1 cellular context compared by ENCODE assay signal in the genomic region with DNA sequence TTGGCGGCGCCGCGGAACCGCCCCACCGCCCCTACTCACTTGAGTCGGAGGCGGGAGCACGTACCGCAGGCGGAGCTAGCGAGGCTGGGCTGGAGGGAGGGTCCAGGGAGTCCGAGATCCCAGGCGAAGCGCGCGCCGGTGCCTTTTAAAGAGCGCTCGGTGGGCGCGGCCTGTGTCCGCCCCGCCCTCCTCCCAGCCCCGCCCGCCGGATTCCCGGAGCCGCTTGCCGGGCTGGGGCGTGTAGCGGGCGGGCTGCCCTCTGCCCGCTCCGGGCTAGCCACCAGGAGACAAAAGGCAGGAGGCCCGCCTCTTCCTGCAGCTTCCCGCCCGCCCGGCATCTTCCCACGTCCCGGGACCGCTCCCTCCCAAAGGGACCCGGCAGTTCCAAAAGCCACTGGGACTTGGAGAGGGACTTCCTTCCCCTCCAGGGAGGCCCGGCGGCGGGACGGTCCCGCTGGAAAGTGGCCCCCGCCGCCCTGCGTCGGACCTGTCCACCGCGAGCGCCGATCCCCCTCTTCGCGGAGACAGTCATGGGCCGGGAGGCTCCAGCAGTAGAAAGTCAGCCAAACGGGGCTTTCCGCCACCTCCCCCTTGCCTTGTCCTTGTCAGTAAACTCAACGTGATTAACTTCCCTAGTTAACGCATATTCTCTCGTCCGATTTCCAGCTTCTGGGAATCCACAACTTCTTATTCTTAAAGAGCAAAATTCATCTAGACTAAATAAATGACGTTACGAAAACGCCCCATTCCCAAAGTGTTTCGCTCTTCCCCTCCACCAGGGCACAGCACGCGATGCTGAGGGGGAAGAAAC.
A peak's percentile ranks its signal among the peaks of the same experiment; 100 is the strongest.
TF ChIP-seq lines count a peak whose summit lies in the region.

CSRP2 (minus strand) TSS at position 121 of the 811 bp plus-strand sequence. CDS start 12,759 bp downstream, outside the sequence.

TF ChIP-seq in HepG2, 621 proteins besides CTCF, POLR2A, EP300 and RAD21 (continued from another document and continues in another):
- no peak for TF ChIP-seq DZIP1 (CRISPR knock-in tag; IDR thresholded peaks at IDR 0.05)
- TF ChIP-seq HBP1 (CRISPR knock-in tag; IDR thresholded peaks at IDR 0.05; ENCODE audit: low read depth) = no peak
- TF ChIP-seq ETS1 (CRISPR knock-in tag; IDR thresholded peaks at IDR 0.05) = no peak
- TF ChIP-seq U2AF2 (IDR thresholded peaks at IDR 0.05; ENCODE audit: low read depth, low read length) = no peak
- TF ChIP-seq ZNF362 (CRISPR knock-in tag; IDR thresholded peaks at IDR 0.05; ENCODE audit: borderline replicate concordance) = no peak
- no peak for TF ChIP-seq ZNF432 (CRISPR knock-in tag; IDR thresholded peaks at IDR 0.05; ENCODE audit: borderline replicate concordance)
- TF ChIP-seq EED (CRISPR knock-in tag; IDR thresholded peaks at IDR 0.05) = no peak
- no peak for TF ChIP-seq HMGA1 (CRISPR knock-in tag; conservative IDR thresholded peaks at IDR 0.05)
- no peak for TF ChIP-seq TAF15 (IDR thresholded peaks at IDR 0.05; ENCODE audit: low read depth, low read length, poor library complexity, severe bottlenecking)
- no peak for TF ChIP-seq ZFX (CRISPR knock-in tag; IDR thresholded peaks at IDR 0.05; ENCODE audit: low read depth)
- no peak for TF ChIP-seq MBD4 (IDR thresholded peaks at IDR 0.05; ENCODE audit: borderline replicate concordance, low read length)
- TF ChIP-seq HOXD1 (CRISPR knock-in tag; IDR thresholded peaks at IDR 0.05) = no peak
- no peak for TF ChIP-seq MEF2D (CRISPR knock-in tag; IDR thresholded peaks at IDR 0.05)
- TF ChIP-seq, protein P1, sequence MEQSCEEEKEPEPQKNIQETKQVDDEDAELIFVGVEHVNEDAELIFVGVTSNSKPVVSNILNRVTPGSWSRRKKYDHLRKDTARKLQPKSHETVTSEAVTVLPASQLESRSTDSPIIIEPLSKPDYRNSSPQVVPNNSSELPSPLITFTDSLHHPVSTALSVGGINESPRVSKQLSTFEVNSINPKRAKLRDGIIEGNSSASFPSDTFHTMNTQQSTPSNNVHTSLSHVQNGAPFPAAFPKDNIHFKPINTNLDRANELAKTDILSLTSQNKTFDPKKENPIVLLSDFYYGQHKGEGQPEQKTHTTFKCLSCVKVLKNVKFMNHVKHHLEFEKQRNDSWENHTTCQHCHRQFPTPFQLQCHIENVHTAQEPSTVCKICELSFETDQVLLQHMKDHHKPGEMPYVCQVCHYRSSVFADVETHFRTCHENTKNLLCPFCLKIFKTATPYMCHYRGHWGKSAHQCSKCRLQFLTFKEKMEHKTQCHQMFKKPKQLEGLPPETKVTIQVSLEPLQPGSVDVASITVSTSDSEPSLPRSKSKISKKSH (CRISPR knock-in tag; IDR thresholded peaks at IDR 0.05; ENCODE audit: borderline replicate concordance) = no peak
- TF ChIP-seq MAFF (IDR thresholded peaks at IDR 0.05; ENCODE audit: low read depth, low read length) = no peak
- TF ChIP-seq ARID5B (CRISPR knock-in tag; IDR thresholded peaks at IDR 0.05) = peak; percentile 7; the same call in 1 of the 2 replicates
- no peak for TF ChIP-seq ZBTB3 (CRISPR knock-in tag; IDR thresholded peaks at IDR 0.05; ENCODE audit: borderline replicate concordance, low read depth)
- TF ChIP-seq NR2F6 (IDR thresholded peaks at IDR 0.05) = no peak
- TF ChIP-seq NR2F6 (CRISPR knock-in tag; IDR thresholded peaks at IDR 0.05) = no peak
- no peak for TF ChIP-seq GRHL1 (CRISPR knock-in tag; conservative IDR thresholded peaks at IDR 0.05)
- no peak for TF ChIP-seq NBN (conservative IDR thresholded peaks at IDR 0.05)
- no peak for TF ChIP-seq RFXANK (CRISPR knock-in tag; IDR thresholded peaks at IDR 0.05)
- no peak; the same call in 1 of the 2 replicates for TF ChIP-seq SAP130 (CRISPR knock-in tag; IDR thresholded peaks at IDR 0.05; ENCODE audit: low read depth)
- no peak for TF ChIP-seq STAG1 (CRISPR knock-in tag; IDR thresholded peaks at IDR 0.05)
- TF ChIP-seq HMG20B (CRISPR knock-in tag; conservative IDR thresholded peaks at IDR 0.05) = no peak
- TF ChIP-seq ZBTB10 (CRISPR knock-in tag; IDR thresholded peaks at IDR 0.05; ENCODE audit: borderline replicate concordance) = no peak
- TF ChIP-seq AHR (CRISPR knock-in tag; IDR thresholded peaks at IDR 0.05) = no peak
- no peak for TF ChIP-seq ZNF333 (CRISPR knock-in tag; IDR thresholded peaks at IDR 0.05; ENCODE audit: borderline replicate concordance)
- no peak for TF ChIP-seq HMG20A (CRISPR knock-in tag; IDR thresholded peaks at IDR 0.05; ENCODE audit: borderline replicate concordance)
- no peak for TF ChIP-seq ZNF121 (CRISPR knock-in tag; IDR thresholded peaks at IDR 0.05)
- TF ChIP-seq, protein P2, sequence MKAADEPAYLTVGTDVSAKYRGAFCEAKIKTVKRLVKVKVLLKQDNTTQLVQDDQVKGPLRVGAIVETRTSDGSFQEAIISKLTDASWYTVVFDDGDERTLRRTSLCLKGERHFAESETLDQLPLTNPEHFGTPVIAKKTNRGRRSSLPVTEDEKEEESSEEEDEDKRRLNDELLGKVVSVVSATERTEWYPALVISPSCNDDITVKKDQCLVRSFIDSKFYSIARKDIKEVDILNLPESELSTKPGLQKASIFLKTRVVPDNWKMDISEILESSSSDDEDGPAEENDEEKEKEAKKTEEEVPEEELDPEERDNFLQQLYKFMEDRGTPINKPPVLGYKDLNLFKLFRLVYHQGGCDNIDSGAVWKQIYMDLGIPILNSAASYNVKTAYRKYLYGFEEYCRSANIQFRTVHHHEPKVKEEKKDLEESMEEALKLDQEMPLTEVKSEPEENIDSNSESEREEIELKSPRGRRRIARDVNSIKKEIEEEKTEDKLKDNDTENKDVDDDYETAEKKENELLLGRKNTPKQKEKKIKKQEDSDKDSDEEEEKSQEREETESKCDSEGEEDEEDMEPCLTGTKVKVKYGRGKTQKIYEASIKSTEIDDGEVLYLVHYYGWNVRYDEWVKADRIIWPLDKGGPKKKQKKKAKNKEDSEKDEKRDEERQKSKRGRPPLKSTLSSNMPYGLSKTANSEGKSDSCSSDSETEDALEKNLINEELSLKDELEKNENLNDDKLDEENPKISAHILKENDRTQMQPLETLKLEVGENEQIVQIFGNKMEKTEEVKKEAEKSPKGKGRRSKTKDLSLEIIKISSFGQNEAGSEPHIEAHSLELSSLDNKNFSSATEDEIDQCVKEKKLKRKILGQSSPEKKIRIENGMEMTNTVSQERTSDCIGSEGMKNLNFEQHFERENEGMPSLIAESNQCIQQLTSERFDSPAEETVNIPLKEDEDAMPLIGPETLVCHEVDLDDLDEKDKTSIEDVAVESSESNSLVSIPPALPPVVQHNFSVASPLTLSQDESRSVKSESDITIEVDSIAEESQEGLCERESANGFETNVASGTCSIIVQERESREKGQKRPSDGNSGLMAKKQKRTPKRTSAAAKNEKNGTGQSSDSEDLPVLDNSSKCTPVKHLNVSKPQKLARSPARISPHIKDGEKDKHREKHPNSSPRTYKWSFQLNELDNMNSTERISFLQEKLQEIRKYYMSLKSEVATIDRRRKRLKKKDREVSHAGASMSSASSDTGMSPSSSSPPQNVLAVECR (CRISPR knock-in tag; IDR thresholded peaks at IDR 0.05; ENCODE audit: borderline replicate concordance) = peak; percentile 36; the same call in 1 of the 2 replicates
- no peak for TF ChIP-seq XBP1 (CRISPR knock-in tag; IDR thresholded peaks at IDR 0.05)
- TF ChIP-seq ZNF629 (CRISPR knock-in tag; conservative IDR thresholded peaks at IDR 0.05) = no peak
